ENCODE assay signal across 8 cellular contexts in the genomic region with DNA sequence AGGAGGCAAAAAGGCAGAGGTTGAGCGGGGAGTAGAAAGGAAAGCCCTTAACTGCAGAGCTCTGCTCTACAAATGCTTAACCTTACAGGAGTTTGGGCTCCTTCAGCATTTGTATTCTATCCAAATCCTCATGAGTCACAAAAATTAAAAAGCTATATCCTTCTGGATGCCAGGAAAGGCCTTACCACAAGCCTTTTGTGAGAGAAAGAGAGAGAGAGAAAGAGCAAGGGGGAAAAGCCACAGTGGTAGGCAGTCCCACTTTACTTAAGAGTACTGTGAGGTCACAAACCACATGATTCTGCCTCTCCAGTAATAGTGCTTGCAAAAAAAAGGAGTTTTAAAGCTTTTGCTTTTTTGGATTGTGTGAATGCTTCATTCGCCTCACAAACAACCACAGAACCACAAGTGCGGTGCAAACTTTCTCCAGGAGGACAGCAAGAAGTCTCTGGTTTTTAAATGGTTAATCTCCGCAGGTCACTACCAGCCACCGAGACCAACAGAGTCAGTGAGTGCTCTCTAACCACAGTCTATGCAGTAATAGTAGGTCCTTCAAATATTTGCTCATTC. TPM values are rescaled to one million over a fixed set of nuclear protein-coding genes. Genes with fewer than 3 reads are reported as not detected.
DNase-seq lines count a peak whose midpoint lies in the region; ATAC-seq, FAIRE-seq and TF ChIP-seq lines count a peak whose summit lies in the region.

A gene (plus strand): TSS at position 375 of the 567 bp plus-strand sequence. CDS start 397 bp downstream, outside the sequence.

- in situ Hi-C loops in K562 (cut with MboI) = no loop called here

- no peak within 1 kb of the TSS for H3K9ac ChIP-seq in K562 (ENCODE audit: insufficient read depth in 1 of 2, low read depth in 2 of 2, low read length in 2 of 2)

- POLR2A ChIA-PET in AG04450 (lab: Yijun Ruan, JAX) = no interaction called here
- POLR2A ChIA-PET in K562 (lab: Yijun Ruan, JAX) = interaction anchor here (1.4 to 1.6 kb wide), 2 partner anchors 11 kb away, joined by 3 to 6 read pairs; no protein-coding TSS in a partner anchor
- POLR2A ChIA-PET in HEK293T (lab: Yijun Ruan, JAX) = no interaction called here

- H4K20me1 ChIP-seq in K562 (replicated peaks; ENCODE audit: control insufficient read depth, insufficient read depth, low read length) = no peaks in the 10 kb centered on the region

- peak within 1 kb of the TSS; percentile 50 for H3K27ac ChIP-seq in AG04450 (ENCODE audit: low read depth, low read length)
- H3K27ac ChIP-seq in K562 (ENCODE audit: extremely low read depth, low read depth, low read length) = no peak within 1 kb of the TSS

- H3K4me2 ChIP-seq in K562 (ENCODE audit: insufficient read depth, low read length) = no peak within 1 kb of the TSS

- intact Hi-C loops in K562 (cut with micrococcal nuclease) = no loop called here

- H3K9me3 ChIP-seq in AG04450 (ENCODE audit: control insufficient read depth, insufficient read depth, low read length) (no peaks in the 10 kb centered on the region), K562 (replicated peaks; ENCODE audit: control insufficient read depth, insufficient read depth, low read depth, low read length) (no peaks in the 10 kb centered on the region), BE2C (no peaks in the 10 kb centered on the region)

- TF ChIP-seq RAD21 in K562 (CRISPR knock-in tag; conservative IDR thresholded peaks at IDR 0.05 in 1 of 2, IDR thresholded peaks at IDR 0.05 in 1 of 2) = no peak

- H3K4me3 ChIP-seq in AG04450 (ENCODE audit: low read depth, low read length) (peak within 1 kb of the TSS; percentile 37), K562 (no peak within 1 kb of the TSS), BE2C (ENCODE audit: low read depth, low read length) (no peak within 1 kb of the TSS)

- BruUV-seq in K562 (replicated peaks; lab: Mats Ljungman, UMichigan) = no TSS peak

- no peaks in the 10 kb centered on the region for H3K79me2 ChIP-seq in K562 (ENCODE audit: control insufficient read depth, insufficient read depth, low read length)

- H3K27me3 ChIP-seq in AG04450 (ENCODE audit: control insufficient read depth, insufficient read depth, low read length) = no peaks in the 10 kb centered on the region
- H3K27me3 ChIP-seq in K562 (ENCODE audit: control insufficient read depth in 2 of 2, insufficient read depth in 2 of 2, low read length in 2 of 2) = no peaks in the 10 kb centered on the region
- peaks cover 10% of the 10 kb centered on the region for H3K27me3 ChIP-seq in BE2C

- no peak for TF ChIP-seq EP300 in K562 (IDR thresholded peaks at IDR 0.05; ENCODE audit: low read length)

- no peaks in the 10 kb centered on the region for H3K36me3 ChIP-seq in K562 (ENCODE audit: control insufficient read depth, insufficient read depth, low read length)
- no peaks in the 10 kb centered on the region for H3K36me3 ChIP-seq in BE2C

- no peaks in the 10 kb centered on the region for H3K9me1 ChIP-seq in K562 (ENCODE audit: control insufficient read depth, insufficient read depth, low read length)

- 0 out of 2 replicates have a peak within 1 kb of the TSS, but pooled peaks have one; percentile 7 for H2AFZ ChIP-seq in K562 (ENCODE audit: low read depth, low read length)

- ATAC-seq in K562 = peak; percentile 66

- FAIRE-seq in K562 (lab: Jason Lieb, UNC) = no peak

- H3K4me1 ChIP-seq in K562 (replicated peaks in 1 of 2; ENCODE audit: control insufficient read depth in 2 of 2, insufficient read depth in 2 of 2, low read length in 2 of 2) = no peaks in the 10 kb centered on the region
- no peaks in the 10 kb centered on the region for H3K4me1 ChIP-seq in BE2C

- TF ChIP-seq CTCF in AG04450 (IDR thresholded peaks at IDR 0.05; ENCODE audit: low read depth, low read length) (no peak), K562 (IDR thresholded peaks at IDR 0.05 in 2 of 3, conservative IDR thresholded peaks at IDR 0.05 in 1 of 3; ENCODE audit: insufficient read depth in 2 of 3, low read depth in 1 of 3, low read length in 3 of 3) (no peak), BE2C (IDR thresholded peaks at IDR 0.05; ENCODE audit: low read depth, low read length) (no peak)

- no peak for TF ChIP-seq POLR2A in K562 (conservative IDR thresholded peaks at IDR 0.05)

- DNase-seq in AG04450 (ENCODE audit: low read depth, low spot score) (peak; percentile 49), HuH-7 (ENCODE audit: low spot score) (peak; percentile 1), K562 (ENCODE audit: extremely low read depth in 1 of 4, low spot score in 3 of 4) (no peak), medulla oblongata (ENCODE audit: extremely low spot score) (peak; percentile 45), NCI-H2081 treated with DMSO at 0.1 percent for 48 hours (lab: John Stamatoyannopoulos, UW) (no peak), HEK293T (ENCODE audit: extremely low spot score) (no peak), DMS 273 (lab: John Stamatoyannopoulos, UW; ENCODE audit: unreplicated experiment) (no peak), BE2C (no peak)

- CTCF ChIA-PET in AG04450 (lab: Charles Lee) = interaction anchor here (0.8 to 1.4 kb wide), 2 partner anchors 698 to 853 kb away, joined by 4 read pairs; no protein-coding TSS in a partner anchor
- CTCF ChIA-PET in K562 (lab: Yijun Ruan, JAX; ENCODE audit: low intra/inter-chr PET ratio) = no interaction called here
- CTCF ChIA-PET in HEK293T (lab: Yijun Ruan, JAX) = interaction anchor here (0.6 kb wide), 1 partner anchor 474 kb away, joined by 3 read pairs; no protein-coding TSS in a partner anchor

- WGBS in K562 (ENCODE audit: insufficient coverage, low coverage, missing lambda C conversion rate) = 59% methylated on average over 5 of the region's 5 CpGs

TF ChIP-seq in K562, 482 proteins besides CTCF, POLR2A, EP300 and RAD21:
- no peak for TF ChIP-seq ATF1 (CRISPR knock-in tag; IDR thresholded peaks at IDR 0.05)
- peak; percentile 13; the same call in 1 of the 2 replicates for TF ChIP-seq ATF1 (tag; IDR thresholded peaks at IDR 0.05)
- TF ChIP-seq, protein P1, sequence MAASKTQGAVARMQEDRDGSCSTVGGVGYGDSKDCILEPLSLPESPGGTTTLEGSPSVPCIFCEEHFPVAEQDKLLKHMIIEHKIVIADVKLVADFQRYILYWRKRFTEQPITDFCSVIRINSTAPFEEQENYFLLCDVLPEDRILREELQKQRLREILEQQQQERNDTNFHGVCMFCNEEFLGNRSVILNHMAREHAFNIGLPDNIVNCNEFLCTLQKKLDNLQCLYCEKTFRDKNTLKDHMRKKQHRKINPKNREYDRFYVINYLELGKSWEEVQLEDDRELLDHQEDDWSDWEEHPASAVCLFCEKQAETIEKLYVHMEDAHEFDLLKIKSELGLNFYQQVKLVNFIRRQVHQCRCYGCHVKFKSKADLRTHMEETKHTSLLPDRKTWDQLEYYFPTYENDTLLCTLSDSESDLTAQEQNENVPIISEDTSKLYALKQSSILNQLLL (CRISPR knock-in tag; IDR thresholded peaks at IDR 0.05; ENCODE audit: borderline replicate concordance) = no peak

TF ChIP-seq in HEK293T, 16 proteins besides CTCF, POLR2A, EP300 and RAD21:
- no peak for TF ChIP-seq SP1 (IDR thresholded peaks at IDR 0.05)
- no peak for TF ChIP-seq FOXM1 (IDR thresholded peaks at IDR 0.05; ENCODE audit: borderline replicate concordance)
- no peak for TF ChIP-seq ZNF384 (IDR thresholded peaks at IDR 0.05)
- TF ChIP-seq NFRKB (IDR thresholded peaks at IDR 0.05) = no peak
- no peak for TF ChIP-seq FOXA1 (IDR thresholded peaks at IDR 0.05)
- TF ChIP-seq FOXK2 (IDR thresholded peaks at IDR 0.05) = no peak
- TF ChIP-seq LEF1 (IDR thresholded peaks at IDR 0.05; ENCODE audit: borderline replicate concordance) = no peak
- TF ChIP-seq BHLHE40 (IDR thresholded peaks at IDR 0.05; ENCODE audit: borderline replicate concordance) = no peak
- TF ChIP-seq, protein P2, sequence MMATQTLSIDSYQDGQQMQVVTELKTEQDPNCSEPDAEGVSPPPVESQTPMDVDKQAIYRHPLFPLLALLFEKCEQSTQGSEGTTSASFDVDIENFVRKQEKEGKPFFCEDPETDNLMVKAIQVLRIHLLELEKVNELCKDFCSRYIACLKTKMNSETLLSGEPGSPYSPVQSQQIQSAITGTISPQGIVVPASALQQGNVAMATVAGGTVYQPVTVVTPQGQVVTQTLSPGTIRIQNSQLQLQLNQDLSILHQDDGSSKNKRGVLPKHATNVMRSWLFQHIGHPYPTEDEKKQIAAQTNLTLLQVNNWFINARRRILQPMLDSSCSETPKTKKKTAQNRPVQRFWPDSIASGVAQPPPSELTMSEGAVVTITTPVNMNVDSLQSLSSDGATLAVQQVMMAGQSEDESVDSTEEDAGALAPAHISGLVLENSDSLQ (IDR thresholded peaks at IDR 0.05) = no peak
- TF ChIP-seq L3MBTL2 (conservative IDR thresholded peaks at IDR 0.05) = no peak
- no peak for TF ChIP-seq SUZ12 (IDR thresholded peaks at IDR 0.05)

RNA-seq across cellular contexts. Expression of the gene that starts here (rescaled TPM):
- polyA plus RNA-seq in AG04450 (2011; rRNA removed) (3.4 and 4.3 TPM in 2 replicates), K562 (2011; rRNA removed) (0.26 and 0.32 TPM in 2 replicates), K562 (2014; fragmentation: Illumina TruSeq; extraction: Trizol) (0.97 and 1.1 TPM in 2 replicates), K562 (2014; fragmentation: Nextera tagmentation; extraction: Ambion mirVana) (under 1 TPM; 0.29 to 0.51 TPM), K562 (2014; rRNA removed) (0.30 and 0.86 TPM in 2 replicates)
- polyA minus RNA-seq in AG04450 (2011; rRNA and poly(A)+ RNA removed) = 7.0 and 7.9 TPM in 2 replicates
- total RNA-seq in K562 (2011; cell fraction: chromatin; rRNA removed; ENCODE audit: low replicate concordance) = 1.00 and 1.4 TPM in 2 replicates
- 0.50 and 0.53 TPM in 2 replicates for total RNA-seq in K562 (2011; cell fraction: nucleolus; rRNA removed)
- total RNA-seq in K562 (2011; cell fraction: nucleoplasm; rRNA removed) = 0.73 and 1.5 TPM in 2 replicates
- total RNA-seq in K562 (2014; rRNA removed) (0.41 and 0.49 TPM in 2 replicates), K562 (2014; rRNA removed; fragmentation: Illumina TruSeq; extraction: Trizol) (0.40 and 0.57 TPM in 2 replicates), K562 (2015; rRNA removed; fragmentation: Illumina TruSeq; extraction: Trizol) (0.43 and 0.45 TPM in 2 replicates), K562 (2021) (0.98 and 1.00 TPM in 2 replicates)
- 0.10 and 0.16 TPM in 2 replicates for polyA plus RNA-seq in K562 (2011; cell fraction: cytosol; rRNA removed)
- polyA plus RNA-seq in K562 (2011; cell fraction: nucleus; rRNA removed) = 0.65 and 2.2 TPM in 2 replicates
- 1.6 and 4.5 TPM in 2 replicates for polyA plus RNA-seq in K562 (2012)
- polyA minus RNA-seq in K562 (2011; rRNA and poly(A)+ RNA removed) = 0.15 and 0.25 TPM in 2 replicates
- 0.19 TPM in 1 of 2 replicates, not detected in the other for polyA minus RNA-seq in K562 (2011; cell fraction: cytosol; rRNA and poly(A)+ RNA removed)
- polyA minus RNA-seq in K562 (2011; cell fraction: nucleus; rRNA and poly(A)+ RNA removed) = 0.44 and 0.54 TPM in 2 replicates
- polyA plus RNA-seq in BE2C (2012; ENCODE audit: insufficient read depth, insufficient read length, low read depth) = 0.52 TPM

Comparison
In these comparisons a context has a peak if more than half of its experiments do, and no peak if none do; other contexts are left out.
1. DNase-seq: peak in AG04450 (single experiment), HuH-7 (single experiment) and medulla oblongata (single experiment); none in K562 (0 of 4), NCI-H2081 treated with DMSO at 0.1 percent for 48 hours (single experiment), HEK293T (single experiment), DMS 273 (single experiment) and BE2C (single experiment).